ENCODE assay signal across 1 cellular context in the genomic region with DNA sequence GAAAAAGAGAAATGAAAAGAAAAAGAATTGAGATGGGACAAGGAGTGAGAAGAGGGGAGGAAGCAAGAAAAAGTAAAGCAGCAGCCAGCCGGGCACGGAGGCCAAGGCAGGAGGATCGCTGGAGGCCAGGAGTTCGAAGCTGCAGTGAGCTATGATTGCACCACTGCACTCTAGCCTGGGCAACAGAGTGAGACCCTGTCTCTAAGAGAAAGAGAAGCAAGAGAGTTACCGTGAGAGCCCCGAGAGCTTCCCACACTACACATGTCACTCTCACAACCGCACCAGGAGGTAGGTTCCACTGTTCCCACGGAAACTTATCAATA.
A peak's percentile ranks its signal among the peaks of the same experiment; 100 is the strongest.
TF ChIP-seq lines count a peak whose summit lies in the region.

No MANE protein-coding gene starts in this region.

TF ChIP-seq in HepG2, 621 proteins besides CTCF, POLR2A, EP300 and RAD21 (continued from another document):
- 0 out of 2 replicates have a peak, but pooled peaks have one; percentile 23 for TF ChIP-seq ZNF710 (CRISPR knock-in tag; IDR thresholded peaks at IDR 0.05; ENCODE audit: borderline replicate concordance)
- TF ChIP-seq ZNF121 (CRISPR knock-in tag; IDR thresholded peaks at IDR 0.05), result 0 out of 2 replicates have a peak, but pooled peaks have one; percentile 16
- no peak for TF ChIP-seq ZXDC (CRISPR knock-in tag; IDR thresholded peaks at IDR 0.05)
- no peak for TF ChIP-seq ZNF816 (CRISPR knock-in tag; IDR thresholded peaks at IDR 0.05; ENCODE audit: borderline replicate concordance)
- TF ChIP-seq, protein P1, sequence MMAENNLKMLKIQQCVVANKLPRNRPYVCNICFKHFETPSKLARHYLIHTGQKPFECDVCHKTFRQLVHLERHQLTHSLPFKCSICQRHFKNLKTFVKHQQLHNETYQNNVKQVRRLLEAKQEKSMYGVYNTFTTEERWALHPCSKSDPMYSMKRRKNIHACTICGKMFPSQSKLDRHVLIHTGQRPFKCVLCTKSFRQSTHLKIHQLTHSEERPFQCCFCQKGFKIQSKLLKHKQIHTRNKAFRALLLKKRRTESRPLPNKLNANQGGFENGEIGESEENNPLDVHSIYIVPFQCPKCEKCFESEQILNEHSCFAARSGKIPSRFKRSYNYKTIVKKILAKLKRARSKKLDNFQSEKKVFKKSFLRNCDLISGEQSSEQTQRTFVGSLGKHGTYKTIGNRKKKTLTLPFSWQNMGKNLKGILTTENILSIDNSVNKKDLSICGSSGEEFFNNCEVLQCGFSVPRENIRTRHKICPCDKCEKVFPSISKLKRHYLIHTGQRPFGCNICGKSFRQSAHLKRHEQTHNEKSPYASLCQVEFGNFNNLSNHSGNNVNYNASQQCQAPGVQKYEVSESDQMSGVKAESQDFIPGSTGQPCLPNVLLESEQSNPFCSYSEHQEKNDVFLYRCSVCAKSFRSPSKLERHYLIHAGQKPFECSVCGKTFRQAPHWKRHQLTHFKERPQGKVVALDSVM (CRISPR knock-in tag; IDR thresholded peaks at IDR 0.05), result peak; percentile 71; the same call in 1 of the 2 replicates
- no peak for TF ChIP-seq RBFOX2 (IDR thresholded peaks at IDR 0.05; ENCODE audit: low read depth, low read length)
